Comparison of ENCODE assay signal across 1 cellular context in the genomic region with DNA sequence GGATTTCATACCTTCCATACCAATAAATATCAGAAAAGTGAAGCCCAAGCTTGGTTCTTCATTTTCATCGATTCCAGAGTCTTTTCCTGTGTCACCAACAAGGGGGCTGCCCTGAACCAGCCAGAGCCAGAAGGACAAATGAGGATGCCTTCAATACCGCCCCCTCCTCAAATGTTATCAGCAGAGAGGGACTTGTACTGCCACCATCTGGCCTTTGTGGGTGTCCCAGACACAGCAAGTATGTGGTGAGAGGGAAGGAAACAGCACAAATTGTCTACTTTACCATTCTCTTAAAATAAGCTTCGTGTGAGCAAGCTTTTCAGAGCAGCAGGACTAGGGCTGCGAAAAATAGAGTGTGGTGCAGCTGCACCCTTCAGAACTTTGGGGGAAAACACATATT.
A peak's percentile ranks its signal among the peaks of the same experiment; 100 is the strongest.
TF ChIP-seq lines count a peak whose summit lies in the region.

No MANE protein-coding gene starts in this region.

TF ChIP-seq in GM12878, 131 proteins besides CTCF, POLR2A, EP300 and RAD21:
- TF ChIP-seq RUNX3 (IDR thresholded peaks at IDR 0.05; ENCODE audit: low read length) (peak; percentile 35), KLF5 (IDR thresholded peaks at IDR 0.05; ENCODE audit: partially characterized antibody) (no peak)
